ENCODE assay signal across 30 cellular contexts in the genomic region with DNA sequence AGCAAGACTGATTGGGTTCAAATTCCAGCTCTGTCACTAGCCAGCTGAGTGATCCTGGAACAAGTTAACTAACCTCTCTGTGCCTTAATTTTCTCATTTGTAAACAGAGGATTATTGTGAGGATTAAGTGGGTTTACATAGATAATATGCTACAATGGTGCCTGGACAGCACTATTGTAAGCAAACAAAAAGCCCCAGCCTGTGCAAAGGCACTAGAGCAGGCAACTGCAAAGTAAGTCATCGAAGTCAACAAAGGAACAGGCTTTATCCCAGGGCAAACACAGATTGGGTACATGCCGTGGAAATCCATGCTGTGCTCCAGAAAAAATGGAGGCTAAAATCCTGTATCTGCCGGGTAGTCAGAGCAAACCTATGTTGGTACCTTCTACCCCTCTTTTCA.
"Had no signal": no experiment of that assay in that cellular context is flagged by ENCODE, and none has a peak within 500 bp of the region (broad histone marks: within the 10 kb centered on the region; RNA-seq: fewer than 3 reads in every experiment).

No MANE protein-coding gene starts in this region.

- H3K4me1 ChIP-seq: ascending aorta, breast epithelium, colonic mucosa had no signal

- H3K27me3 ChIP-seq: ascending aorta, cardiac muscle cell, colonic mucosa had no signal

- H3K27ac Mint-ChIP-seq: activated CD4-positive, alpha-beta memory T cell treated with anti-CD3 and anti-CD28 coated beads for 36 hours; activated CD4-positive, alpha-beta T cell treated with anti-CD3 and anti-CD28 coated beads for 36 hours; activated CD4-positive, alpha-beta T cell treated with anti-CD3 and anti-CD28 coated beads, Interleukin-2, amount 10 ng/mL, durations not matched to agents 24 days and 14 days; activated CD8-positive, alpha-beta memory T cell treated with anti-CD3 and anti-CD28 coated beads, Interleukin-2, amount 10 ng/mL, durations not matched to agents 7 days and 5 days; activated CD8-positive, alpha-beta T cell treated with anti-CD3 and anti-CD28 coated beads, Interleukin-2, amount 10 ng/mL, durations not matched to agents 7 days and 5 days; activated naive CD4-positive, alpha-beta T cell treated with anti-CD3 and anti-CD28 coated beads, Interleukin-2, amount 10 ng/mL, durations not matched to agents 7 days and 5 days; activated naive CD4-positive, alpha-beta T cell treated with anti-CD3 and anti-CD28 coated beads, Interleukin-2, amount 50 U/mL, for 72 hours; activated naive CD8-positive, alpha-beta T cell treated with anti-CD3 and anti-CD28 coated beads, Interleukin-2, amount 10 ng/mL, durations not matched to agents 7 days and 5 days; activated T-helper 1 cell treated with anti-CD3 and anti-CD28 coated beads, Interleukin-12 subunit alpha, Interleukin-12 subunit beta, Interleukin-2, Interleukin-4 antibody, amounts not matched to agents 30 ng/mL and 10 ng/mL and 1 ng/mL, durations not matched to agents 14 hours and 24 hours and 36 hours; activated T-helper 2 cell treated with anti-CD3 and anti-CD28 coated beads, Interferon-gamma antibody, Interleukin-2, Interleukin-4, amounts not matched to agents 10 μg/mL and 5 μg/mL and 100 μg/mL, durations not matched to agents 14 hours and 24 hours and 36 hours; dendritic cell treated with granulocyte-macrophage colony-stimulating factor and Interleukin-4, amounts not matched to agents 40 ng/mL and 50 ng/mL, for 4 days; endodermal cell had no signal

- H3K9me3 ChIP-seq: ascending aorta, breast epithelium, colonic mucosa had no signal

- H3K4me3 ChIP-seq: ascending aorta, breast epithelium, cardiac muscle cell, colonic mucosa, dorsolateral prefrontal cortex had no signal

- H3K36me3 ChIP-seq: ascending aorta, breast epithelium, cardiac muscle cell, colonic mucosa had no signal

- DNase-seq: activated CD4-positive, alpha-beta memory T cell treated with anti-CD3 and anti-CD28 coated beads for 36 hours; activated CD4-positive, alpha-beta T cell treated with anti-CD3 and anti-CD28 coated beads for 36 hours; activated CD4-positive, alpha-beta T cell treated with anti-CD3 and anti-CD28 coated beads, Interleukin-2, amount 10 ng/mL, durations not matched to agents 24 days and 14 days; activated CD4-positive, CD25-positive, alpha-beta regulatory T cell; activated CD4-positive, CD25-positive, alpha-beta regulatory T cell treated with anti-CD3 and anti-CD28 coated beads, Interleukin-2, amount 50 U/mL, for 72 hours; activated CD8-positive, alpha-beta memory T cell treated with anti-CD3 and anti-CD28 coated beads, Interleukin-2, amount 10 ng/mL, durations not matched to agents 7 days and 5 days; activated CD8-positive, alpha-beta memory T cell treated with anti-CD3 and anti-CD28 coated beads, Interleukin-2, amount 50 U/mL, for 4 hours; activated CD8-positive, alpha-beta T cell treated with anti-CD3 and anti-CD28 coated beads, Interleukin-2, amount 10 ng/mL, durations not matched to agents 7 days and 5 days; activated effector memory CD4-positive, alpha-beta T cell treated with anti-CD3 and anti-CD28 coated beads, Interleukin-2, amount 50 U/mL, for 16 hours; activated naive CD4-positive, alpha-beta T cell treated with anti-CD3 and anti-CD28 coated beads, Interleukin-2, amount 10 ng/mL, durations not matched to agents 7 days and 5 days; activated naive CD8-positive, alpha-beta T cell treated with anti-CD3 and anti-CD28 coated beads, Interleukin-2, amount 10 ng/mL, durations not matched to agents 7 days and 5 days; activated T-cell treated with anti-CD3 and anti-CD28 coated beads, Interleukin-2, amount 50 U/mL, for 1 hour; activated T-cell treated with anti-CD3 and anti-CD28 coated beads, Interleukin-2, amount 50 U/mL, for 48 hours; central memory CD4-positive, alpha-beta T cell; cerebellar nuclear complex; colonic mucosa; dorsolateral prefrontal cortex; effector memory CD4-positive, alpha-beta T cell; endodermal cell; foreskin fibroblast; head of caudate nucleus; T-helper 2 cell had no signal

- H3K9me3 Mint-ChIP-seq: activated CD4-positive, alpha-beta memory T cell treated with anti-CD3 and anti-CD28 coated beads for 36 hours; activated CD4-positive, alpha-beta T cell treated with anti-CD3 and anti-CD28 coated beads, Interleukin-2, amount 10 ng/mL, durations not matched to agents 24 days and 14 days; activated naive CD4-positive, alpha-beta T cell treated with anti-CD3 and anti-CD28 coated beads, Interleukin-2, amount 10 ng/mL, durations not matched to agents 7 days and 5 days; activated naive CD4-positive, alpha-beta T cell treated with anti-CD3 and anti-CD28 coated beads, Interleukin-2, amount 50 U/mL, for 72 hours; activated naive CD8-positive, alpha-beta T cell treated with anti-CD3 and anti-CD28 coated beads, Interleukin-2, amount 10 ng/mL, durations not matched to agents 7 days and 5 days; activated T-helper 1 cell treated with anti-CD3 and anti-CD28 coated beads, Interleukin-12 subunit alpha, Interleukin-12 subunit beta, Interleukin-2, Interleukin-4 antibody, amounts not matched to agents 30 ng/mL and 10 ng/mL and 1 ng/mL, durations not matched to agents 14 hours and 24 hours and 36 hours; activated T-helper 2 cell treated with anti-CD3 and anti-CD28 coated beads, Interferon-gamma antibody, Interleukin-2, Interleukin-4, amounts not matched to agents 10 μg/mL and 5 μg/mL and 100 μg/mL, durations not matched to agents 14 hours and 24 hours and 36 hours; dendritic cell treated with granulocyte-macrophage colony-stimulating factor and Interleukin-4, amounts not matched to agents 40 ng/mL and 50 ng/mL, for 4 days had no signal

- H3K27ac ChIP-seq: ascending aorta, breast epithelium, cardiac muscle cell, colonic mucosa, dorsolateral prefrontal cortex had no signal

- H3K4me1 Mint-ChIP-seq: activated CD4-positive, alpha-beta T cell treated with anti-CD3 and anti-CD28 coated beads for 36 hours; activated CD4-positive, alpha-beta T cell treated with anti-CD3 and anti-CD28 coated beads, Interleukin-2, amount 10 ng/mL, durations not matched to agents 24 days and 14 days; activated CD8-positive, alpha-beta memory T cell treated with anti-CD3 and anti-CD28 coated beads, Interleukin-2, amount 10 ng/mL, durations not matched to agents 7 days and 5 days; activated naive CD4-positive, alpha-beta T cell treated with anti-CD3 and anti-CD28 coated beads, Interleukin-2, amount 10 ng/mL, durations not matched to agents 7 days and 5 days; activated naive CD8-positive, alpha-beta T cell treated with anti-CD3 and anti-CD28 coated beads, Interleukin-2, amount 10 ng/mL, durations not matched to agents 7 days and 5 days had no signal

- H3K4me3 Mint-ChIP-seq: activated CD4-positive, alpha-beta memory T cell treated with anti-CD3 and anti-CD28 coated beads for 36 hours; activated CD4-positive, alpha-beta T cell treated with anti-CD3 and anti-CD28 coated beads for 36 hours; activated CD4-positive, alpha-beta T cell treated with anti-CD3 and anti-CD28 coated beads, Interleukin-2, amount 10 ng/mL, durations not matched to agents 24 days and 14 days; activated CD8-positive, alpha-beta memory T cell treated with anti-CD3 and anti-CD28 coated beads, Interleukin-2, amount 10 ng/mL, durations not matched to agents 7 days and 5 days; activated CD8-positive, alpha-beta T cell treated with anti-CD3 and anti-CD28 coated beads, Interleukin-2, amount 10 ng/mL, durations not matched to agents 7 days and 5 days; activated naive CD4-positive, alpha-beta T cell treated with anti-CD3 and anti-CD28 coated beads, Interleukin-2, amount 10 ng/mL, durations not matched to agents 7 days and 5 days; activated naive CD8-positive, alpha-beta T cell treated with anti-CD3 and anti-CD28 coated beads, Interleukin-2, amount 10 ng/mL, durations not matched to agents 7 days and 5 days; activated T-helper 1 cell treated with anti-CD3 and anti-CD28 coated beads, Interleukin-12 subunit alpha, Interleukin-12 subunit beta, Interleukin-2, Interleukin-4 antibody, amounts not matched to agents 30 ng/mL and 10 ng/mL and 1 ng/mL, durations not matched to agents 14 hours and 24 hours and 36 hours; brain; dendritic cell treated with granulocyte-macrophage colony-stimulating factor and Interleukin-4, amounts not matched to agents 40 ng/mL and 50 ng/mL, for 4 days; endodermal cell had no signal

- H3K36me3 Mint-ChIP-seq: activated CD4-positive, alpha-beta memory T cell treated with anti-CD3 and anti-CD28 coated beads for 36 hours; activated CD8-positive, alpha-beta memory T cell treated with anti-CD3 and anti-CD28 coated beads, Interleukin-2, amount 10 ng/mL, durations not matched to agents 7 days and 5 days; activated naive CD4-positive, alpha-beta T cell treated with anti-CD3 and anti-CD28 coated beads, Interleukin-2, amount 10 ng/mL, durations not matched to agents 7 days and 5 days; activated naive CD4-positive, alpha-beta T cell treated with anti-CD3 and anti-CD28 coated beads, Interleukin-2, amount 50 U/mL, for 72 hours; activated naive CD8-positive, alpha-beta T cell treated with anti-CD3 and anti-CD28 coated beads, Interleukin-2, amount 10 ng/mL, durations not matched to agents 7 days and 5 days; brain had no signal
